Comparison of ENCODE assay signal across 19 cellular contexts in the genomic region with DNA sequence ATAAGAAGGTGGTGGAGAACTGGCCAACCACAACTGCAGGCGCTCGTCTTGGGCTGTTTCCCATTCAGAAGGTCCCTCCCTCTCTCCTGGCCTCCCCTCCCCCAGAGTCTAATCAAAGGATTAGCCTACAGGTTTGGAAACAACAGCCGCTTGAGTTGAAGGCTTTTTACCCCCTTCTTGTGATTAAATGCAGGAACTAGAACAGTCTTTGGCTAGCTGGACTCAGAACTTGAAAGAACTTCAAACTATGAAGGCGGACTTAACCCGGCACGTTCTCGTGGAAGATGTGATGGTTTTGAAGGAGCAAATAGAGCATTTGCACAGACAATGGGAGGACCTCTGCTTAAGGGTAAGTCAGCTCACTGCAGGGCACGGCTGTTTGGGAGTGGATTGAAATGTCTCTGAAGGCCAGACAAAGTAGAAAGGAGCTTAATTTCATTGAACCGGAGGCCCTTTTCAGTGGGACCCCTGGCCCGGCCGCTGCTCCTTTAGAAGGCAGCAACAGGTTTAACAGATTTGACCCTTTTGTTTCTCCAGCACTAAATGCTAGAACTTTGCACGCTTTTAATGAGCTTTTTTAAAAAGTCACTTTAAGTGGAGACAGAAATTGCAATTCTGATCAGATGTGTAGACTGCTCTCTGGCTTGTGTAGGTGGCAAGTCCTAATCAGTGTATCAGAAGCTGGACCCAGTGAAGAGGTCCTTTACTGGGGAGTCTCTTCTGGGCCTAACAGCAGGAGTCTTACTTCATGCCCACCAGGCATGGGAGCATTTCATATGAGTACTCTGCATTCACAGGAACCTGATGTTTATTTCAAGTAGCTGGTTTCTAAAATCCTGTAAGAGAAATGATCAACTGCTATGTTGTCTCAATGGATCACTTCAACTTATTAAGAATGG.
DNase-seq lines count a peak whose midpoint lies in the region; ATAC-seq and TF ChIP-seq lines count a peak whose summit lies in the region.
"Had no signal": no experiment of that assay in that cellular context is flagged by ENCODE, and none has a peak within 500 bp of the region (broad histone marks: within the 10 kb centered on the region; RNA-seq: fewer than 3 reads in every experiment).

No MANE protein-coding gene starts in this region.

- ATAC-seq in GM23338: peak; percentile 94
- no peak for ATAC-seq in GM21619 (IDR thresholded peaks at IDR 0.05; ENCODE audit: unreplicated experiment)
- ATAC-seq in HG02970 (IDR thresholded peaks at IDR 0.05; ENCODE audit: low FRiP score, unreplicated experiment): no peak
- ATAC-seq: activated T-cell treated with anti-CD3 and anti-CD28 coated beads, Interleukin-2, amount 50 U/mL, for 4 hours had no signal

- no peak overlapping the region for H2BK12ac ChIP-seq in neuronal stem cell (ENCODE audit: low read length)

- no peaks in the 10 kb centered on the region for H3K9me2 ChIP-seq in GM23338 (ENCODE audit: insufficient read depth)

- peak overlapping the region; percentile 76 for H3K4me3 Mint-ChIP-seq in GM23338
- H3K4me3 Mint-ChIP-seq: activated T-cell treated with anti-CD3 and anti-CD28 coated beads, Interleukin-2, amount 50 U/mL, for 4 hours; CD4-positive, CD25-positive, alpha-beta regulatory T cell; T-helper 2 cell treated with Interferon-gamma antibody and Interleukin-4, amounts not matched to agents 5 μg/mL and 100 μg/mL, for 36 hours had no signal

- H4K8ac ChIP-seq in neuronal stem cell (ENCODE audit: low read depth, low read length): no peak overlapping the region

- H3K4me1 Mint-ChIP-seq in GM23338: peaks cover 31% of the 10 kb centered on the region

- H3K4me3 ChIP-seq in GM23338: peak overlapping the region; percentile 55
- peak overlapping the region; percentile 50 for H3K4me3 ChIP-seq in NT2/D1 (ENCODE audit: insufficient read length, low read depth)
- peak overlapping the region; percentile 45; the same call in 1 of the 2 replicates for H3K4me3 ChIP-seq in iPS DF 6.9 (ENCODE audit: low read length)
- no peak overlapping the region for H3K4me3 ChIP-seq in neuronal stem cell (ENCODE audit: low read length in 2 of 2)
- H3K4me3 ChIP-seq: Peyer's patch, SJSA1, tibial nerve had no signal

- H2BK120ac ChIP-seq in neuronal stem cell (ENCODE audit: low read depth, low read length): no peak overlapping the region

- H3K27me3 ChIP-seq in GM23338 (ENCODE audit: insufficient read depth): no peaks in the 10 kb centered on the region
- no peaks in the 10 kb centered on the region for H3K27me3 ChIP-seq in NT2/D1 (ENCODE audit: insufficient read depth, insufficient read length)
- no peaks in the 10 kb centered on the region for H3K27me3 ChIP-seq in iPS DF 6.9 (ENCODE audit: control insufficient read depth, insufficient read depth, low read length)
- H3K27me3 ChIP-seq in neuronal stem cell (ENCODE audit: control insufficient read depth in 3 of 3, insufficient read depth in 3 of 3, low read depth in 1 of 3, low read length in 3 of 3): peaks cover 0 to 2% (median 0%) of the 10 kb centered on the region in 3 experiments
- H3K27me3 ChIP-seq: Peyer's patch, SJSA1, tibial nerve had no signal

- H2BK5ac ChIP-seq in neuronal stem cell (ENCODE audit: low read length): no peak overlapping the region

- H3K9ac ChIP-seq in NT2/D1 (ENCODE audit: insufficient read length, low read depth): peak overlapping the region; percentile 70
- no peak overlapping the region for H3K9ac ChIP-seq in neuronal stem cell (ENCODE audit: low read depth, low read length, poor library complexity)

- DNase-seq in GM23338 (ENCODE audit: low spot score) (peak; percentile 81), NT2/D1 (ENCODE audit: low read depth, low spot score) (peak; percentile 64), iPS DF 6.9 (ENCODE audit: low read depth, low spot score) (peak; percentile 41), neuronal stem cell (ENCODE audit: low spot score) (peak; percentile 57), NCI-H1048 (lab: John Stamatoyannopoulos, UW) (no peak)
- DNase-seq in activated CD4-positive, CD25-positive, alpha-beta regulatory T cell (lab: John Stamatoyannopoulos, UW): no peak
- DNase-seq: activated naive CD4-positive, alpha-beta T cell treated with anti-CD3 and anti-CD28 coated beads, Interleukin-2, amount 50 U/mL, for 16 hours; activated T-cell treated with anti-CD3 and anti-CD28 coated beads, Interleukin-2, amount 50 U/mL, for 4 hours; CD4-positive, CD25-positive, alpha-beta regulatory T cell; NCI-H1694 treated with DMSO at 0.1 percent for 48 hours; NCI-H226; Peyer's patch; stimulated activated CD4-positive, alpha-beta T cell treated with anti-CD3 and anti-CD28 coated beads, Interleukin-1b, Interleukin-23, amount 100 ng/mL, for 48 hours; stimulated activated naive CD4-positive, alpha-beta T cell had no signal

- peak overlapping the region; percentile 89 for H3K27ac Mint-ChIP-seq in GM23338
- H3K27ac Mint-ChIP-seq: CD4-positive, CD25-positive, alpha-beta regulatory T cell; T-helper 2 cell treated with Interferon-gamma antibody and Interleukin-4, amounts not matched to agents 5 μg/mL and 100 μg/mL, for 36 hours had no signal

- peaks cover 3% of the 10 kb centered on the region; the same call in 1 of the 2 replicates for H3K36me3 ChIP-seq in GM23338 (ENCODE audit: insufficient read depth)
- peaks cover 11% of the 10 kb centered on the region for H3K36me3 ChIP-seq in NT2/D1 (ENCODE audit: insufficient read depth, insufficient read length, low read length)
- no peaks in the 10 kb centered on the region; the same call in 1 of the 2 replicates for H3K36me3 ChIP-seq in iPS DF 6.9 (ENCODE audit: control insufficient read depth, insufficient read depth, low read length)
- peaks cover 19 to 68% of the 10 kb centered on the region in 2 donors for H3K36me3 ChIP-seq in neuronal stem cell (replicated peaks in 1 of 2; ENCODE audit: control insufficient read depth in 2 of 2, insufficient read depth in 2 of 2, low read length in 2 of 2)

- no peak overlapping the region for H2AK5ac ChIP-seq in neuronal stem cell (ENCODE audit: low read depth, low read length)

- no peak overlapping the region for H4K91ac ChIP-seq in neuronal stem cell (ENCODE audit: low read depth, low read length, poor library complexity)

- H3K36me3 Mint-ChIP-seq in GM23338 (ENCODE audit: low read depth): peaks cover 62% of the 10 kb centered on the region

- no peaks in the 10 kb centered on the region for H3F3A ChIP-seq in GM23338 (replicated peaks; ENCODE audit: low read depth)

- no peak overlapping the region for H3K23ac ChIP-seq in neuronal stem cell (ENCODE audit: low read depth, low read length, poor library complexity)

- H3K4me1 ChIP-seq in GM23338 (ENCODE audit: insufficient read depth): peaks cover 17% of the 10 kb centered on the region
- no peaks in the 10 kb centered on the region for H3K4me1 ChIP-seq in NT2/D1 (ENCODE audit: insufficient read depth, insufficient read length)
- H3K4me1 ChIP-seq in iPS DF 6.9 (ENCODE audit: control insufficient read depth, insufficient read depth, low read length): peaks cover 1% of the 10 kb centered on the region; the same call in 1 of the 2 replicates
- H3K4me1 ChIP-seq in neuronal stem cell (ENCODE audit: control insufficient read depth in 2 of 2, insufficient read depth in 1 of 2, low read depth in 1 of 2, low read length in 2 of 2): peaks cover 0 to 6% of the 10 kb centered on the region in 2 donors
- H3K4me1 ChIP-seq: Peyer's patch, SJSA1, tibial nerve had no signal

- no peaks in the 10 kb centered on the region for H3K79me1 ChIP-seq in neuronal stem cell (ENCODE audit: low read depth, low read length)

- no peak overlapping the region for H2BK15ac ChIP-seq in neuronal stem cell (ENCODE audit: low read length)

- H3K9me3 Mint-ChIP-seq in GM23338: peaks cover 27% of the 10 kb centered on the region
- H3K9me3 Mint-ChIP-seq: activated T-cell treated with anti-CD3 and anti-CD28 coated beads, Interleukin-2, amount 50 U/mL, for 4 hours; CD4-positive, CD25-positive, alpha-beta regulatory T cell; T-helper 2 cell treated with Interferon-gamma antibody and Interleukin-4, amounts not matched to agents 5 μg/mL and 100 μg/mL, for 36 hours had no signal

- no peak overlapping the region for H3K14ac ChIP-seq in neuronal stem cell (ENCODE audit: low read length)

- no peaks in the 10 kb centered on the region for H4K20me1 ChIP-seq in GM23338 (replicated peaks; ENCODE audit: insufficient read depth)

- H3K27ac ChIP-seq in GM23338 (ENCODE audit: low read depth): peak overlapping the region; percentile 78
- no peak overlapping the region for H3K27ac ChIP-seq in iPS DF 6.9 (ENCODE audit: low read length)
- peak overlapping the region; percentile 81 for H3K27ac ChIP-seq in neuronal stem cell (replicated peaks; ENCODE audit: low read length)
- H3K27ac ChIP-seq: Peyer's patch, SJSA1, tibial nerve had no signal

- no peak overlapping the region for H3K18ac ChIP-seq in neuronal stem cell (ENCODE audit: low read length)

- peak overlapping the region; percentile 24; the same call in 1 of the 2 replicates for H2AFZ ChIP-seq in GM23338
- no peak overlapping the region for H2AFZ ChIP-seq in neuronal stem cell (ENCODE audit: low read length)

- H3K4ac ChIP-seq in neuronal stem cell (ENCODE audit: low read length): no peak overlapping the region

- H3K4me2 ChIP-seq in GM23338: peak overlapping the region; percentile 52
- H3K4me2 ChIP-seq in neuronal stem cell (ENCODE audit: insufficient read depth, low read length, poor library complexity, severe bottlenecking): peak overlapping the region; percentile 66

- WGBS in iPS DF 6.9 (ENCODE audit: insufficient coverage, insufficient read length): no CpG with 5 or more reads among the region's 12 CpGs
- no CpG with 5 or more reads among the region's 12 CpGs for WGBS in neuronal stem cell (ENCODE audit: extremely low coverage in 2 of 2, insufficient read length in 2 of 2, insufficient replicate concordance in 1 of 2), 2 donors

- TF ChIP-seq CTCF in GM23338 (conservative IDR thresholded peaks at IDR 0.05; ENCODE audit: low read depth in 2 of 2): no peak

- peaks cover 3% of the 10 kb centered on the region for H3K27me3 Mint-ChIP-seq in GM23338 (ENCODE audit: insufficient read depth, low read depth, poor library complexity)
- H3K27me3 Mint-ChIP-seq: CD4-positive, CD25-positive, alpha-beta regulatory T cell had no signal

- H3K9me3 ChIP-seq in NT2/D1 (ENCODE audit: insufficient read depth, low read length) (peaks cover 14% of the 10 kb centered on the region; the same call in 1 of the 2 replicates), iPS DF 6.9 (ENCODE audit: control insufficient read depth, insufficient read depth, low read length) (no peaks in the 10 kb centered on the region), neuronal stem cell (replicated peaks in 1 of 2; ENCODE audit: control insufficient read depth in 2 of 2, insufficient read depth in 1 of 2, low read depth in 1 of 2, low read length in 2 of 2) (peaks cover 4 to 8% of the 10 kb centered on the region in 2 donors)
- H3K9me3 ChIP-seq: Peyer's patch, SJSA1, tibial nerve had no signal

- H3K79me2 ChIP-seq in GM23338 (replicated peaks; ENCODE audit: insufficient read depth): peaks cover 6% of the 10 kb centered on the region; the same call in 1 of the 2 replicates

TF ChIP-seq in GM23338, 12 proteins besides CTCF, POLR2A, EP300 and RAD21 (continues in another document):
- TF ChIP-seq POLR2AphosphoS5 (IDR thresholded peaks at IDR 0.05; ENCODE audit: low read depth) (peak; percentile 37; the same call in 1 of the 2 replicates), ZNF114 (CRISPR knock-in tag; IDR thresholded peaks at IDR 0.05) (0 out of 2 replicates have a peak, but pooled peaks have one; percentile 62)

Comparison
In these comparisons a context has a peak if more than half of its experiments do, and no peak if none do; other contexts are left out.
1. DNase-seq: peak in GM23338 (single experiment), NT2/D1 (single experiment), iPS DF 6.9 (single experiment) and neuronal stem cell (single experiment); none in activated CD4-positive, CD25-positive, alpha-beta regulatory T cell (0 of 4) and NCI-H1048 (single experiment).
2. H3K4me3 ChIP-seq: peak in GM23338 (single experiment), NT2/D1 (single experiment) and iPS DF 6.9 (single experiment); none in neuronal stem cell (0 of 2).